Comparison of ENCODE assay signal across 9 cellular contexts in the genomic region with DNA sequence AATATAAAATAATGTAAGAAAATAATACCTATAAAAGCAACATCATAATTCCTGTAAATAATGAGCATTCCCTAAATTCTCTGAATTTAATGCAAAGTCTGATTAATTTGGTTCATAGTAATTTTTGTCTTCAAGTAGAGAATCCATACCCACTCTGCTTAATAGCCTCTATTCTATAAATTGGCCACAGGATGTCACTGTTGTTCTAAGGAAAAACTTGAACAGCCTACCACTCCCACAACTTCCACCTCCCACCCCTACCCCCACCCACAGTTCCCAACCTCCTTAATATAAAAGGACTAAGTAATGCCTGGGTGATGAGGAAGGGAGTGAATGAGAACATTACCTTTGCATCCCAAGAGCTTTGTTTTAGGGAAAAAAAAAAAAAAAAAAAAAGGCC. TPM values are rescaled to one million over a fixed set of nuclear protein-coding genes. Genes with fewer than 3 reads are reported as not detected.
DNase-seq lines count a peak whose midpoint lies in the region; ATAC-seq and TF ChIP-seq lines count a peak whose summit lies in the region.
"Had no signal": no experiment of that assay in that cellular context is flagged by ENCODE, and none has a peak within 500 bp of the region (broad histone marks: within the 10 kb centered on the region; RNA-seq: fewer than 3 reads in every experiment).

No MANE protein-coding gene starts in this region.

- no peaks in the 10 kb centered on the region for H3K27me3 ChIP-seq in H9 (ENCODE audit: insufficient read depth, low read length)

- no peak overlapping the region for H2BK5ac ChIP-seq in H9 (ENCODE audit: insufficient read length, low read length)

- no peak overlapping the region for H2BK20ac ChIP-seq in H9 (ENCODE audit: low read depth, low read length, poor library complexity, severe bottlenecking)

- no peak overlapping the region for H3K56ac ChIP-seq in H9 (ENCODE audit: insufficient read length, low read depth, low read length)

- DNase-seq in AG09309 (ENCODE audit: low read depth) (peak; percentile 7), H9 (no peak), NCI-H82 treated with DMSO at 0.1 percent for 48 hours (lab: John Stamatoyannopoulos, UW; ENCODE audit: unreplicated experiment) (peak; percentile 34), progenitor cell of endocrine pancreas (ENCODE audit: low spot score, unreplicated experiment) (no peak), coronary artery (ENCODE audit: low spot score) (no peak)
- no peak for DNase-seq in stimulated activated CD4-positive, alpha-beta T cell treated with anti-CD3 and anti-CD28 coated beads, Interleukin-1b, Interleukin-23, amount 100 ng/mL, for 48 hours

- H3K9me3 ChIP-seq in H9 (ENCODE audit: control insufficient read depth, low read depth, low read length) = no peaks in the 10 kb centered on the region

- H3K9me3 Mint-ChIP-seq in H9 (peaks cover 13 to 20% of the 10 kb centered on the region in 2 experiments), progenitor cell of endocrine pancreas (ENCODE audit: low read depth) (peaks cover 7% of the 10 kb centered on the region)
- no peaks in the 10 kb centered on the region for H3K9me3 Mint-ChIP-seq in activated T-helper 17 cell treated with anti-CD3 and anti-CD28 coated beads, Interleukin-2, amount 50 U/mL, for 72 hours

- no peak overlapping the region for H2AFZ ChIP-seq in H9 (ENCODE audit: low read length)

- no peak overlapping the region for H4K8ac ChIP-seq in H9 (replicated peaks; ENCODE audit: insufficient read length, low read depth, low read length)

- H3K4me3 Mint-ChIP-seq in H9 (no peak overlapping the region), progenitor cell of endocrine pancreas (ENCODE audit: low read depth) (no peak overlapping the region)
- H3K4me3 Mint-ChIP-seq in activated T-helper 17 cell treated with anti-CD3 and anti-CD28 coated beads, Interleukin-2, amount 50 U/mL, for 72 hours = no peak overlapping the region

- no peaks in the 10 kb centered on the region for H4K20me1 ChIP-seq in H9 (ENCODE audit: control insufficient read depth, insufficient read depth, insufficient read length)

- H3K4ac ChIP-seq in H9 (ENCODE audit: low read depth, low read length) = no peak overlapping the region

- H3K4me3 ChIP-seq in AG09309 (ENCODE audit: control insufficient read depth, low read depth, low read length) (no peak overlapping the region), coronary artery (no peak overlapping the region)

- no peaks in the 10 kb centered on the region for H3K27me3 Mint-ChIP-seq in H9 (ENCODE audit: low read depth)
- no peaks in the 10 kb centered on the region for H3K27me3 Mint-ChIP-seq in progenitor cell of endocrine pancreas
- peaks cover 6% of the 10 kb centered on the region for H3K27me3 Mint-ChIP-seq in activated T-helper 17 cell treated with anti-CD3 and anti-CD28 coated beads, Interleukin-2, amount 50 U/mL, for 72 hours

- TF ChIP-seq CTCF in AG09309 (IDR thresholded peaks at IDR 0.05; ENCODE audit: control insufficient read depth, insufficient read depth, low read depth, low read length, missing control alignments) = peak; percentile 47
- peak; percentile 70 for TF ChIP-seq CTCF in H9 (conservative IDR thresholded peaks at IDR 0.05)
- peak; percentile 68 for TF ChIP-seq CTCF in progenitor cell of endocrine pancreas (IDR thresholded peaks at IDR 0.05; ENCODE audit: unreplicated experiment)
- TF ChIP-seq CTCF in coronary artery (IDR thresholded peaks at IDR 0.05) = no peak

- H3K4me2 ChIP-seq in H9 (ENCODE audit: insufficient read depth, insufficient read length, low read length) = no peak overlapping the region

- H2AK5ac ChIP-seq in H9 (ENCODE audit: insufficient read length, low read length) = no peak overlapping the region

- no peak overlapping the region for H2BK120ac ChIP-seq in H9 (ENCODE audit: low read depth, low read length, poor library complexity, severe bottlenecking)

- no peaks in the 10 kb centered on the region for H3K79me1 ChIP-seq in H9 (ENCODE audit: insufficient read depth, low read depth, low read length, poor library complexity, severe bottlenecking)

- H3T11ph ChIP-seq in H9 (ENCODE audit: low read length) = no peak overlapping the region

- no peak overlapping the region for H3K23ac ChIP-seq in H9 (ENCODE audit: insufficient read length, low read depth, low read length)

- H2BK12ac ChIP-seq in H9 (ENCODE audit: insufficient read length, low read depth, low read length) = no peak overlapping the region

- H4K91ac ChIP-seq in H9 (ENCODE audit: insufficient read length, low read depth, low read length) = no peak overlapping the region

- no peaks in the 10 kb centered on the region for H3K23me2 ChIP-seq in H9 (ENCODE audit: insufficient read length, low read depth, low read length, poor library complexity, severe bottlenecking)

- H3K18ac ChIP-seq in H9 (ENCODE audit: insufficient read length, low read depth, low read length) = no peak overlapping the region

- ATAC-seq in esophagus mucosa = peak; percentile 48
- no peak for ATAC-seq in activated T-helper 17 cell treated with anti-CD3 and anti-CD28 coated beads, Interleukin-2, amount 50 U/mL, for 72 hours (replicated peaks)

- H3K36me3 Mint-ChIP-seq in H9 (ENCODE audit: insufficient read depth in 1 of 3, low read depth in 3 of 3) = peaks cover 6 to 18% (median 6%) of the 10 kb centered on the region in 3 experiments; a peak in 6 of 7 replicates
- no peaks in the 10 kb centered on the region for H3K36me3 Mint-ChIP-seq in progenitor cell of endocrine pancreas (ENCODE audit: insufficient read depth)
- H3K36me3 Mint-ChIP-seq in activated T-helper 17 cell treated with anti-CD3 and anti-CD28 coated beads, Interleukin-2, amount 50 U/mL, for 72 hours (ENCODE audit: low read depth) = no peaks in the 10 kb centered on the region

- no peak overlapping the region for H3K27ac ChIP-seq in H9 (ENCODE audit: insufficient read length, low read depth, low read length)
- H3K27ac ChIP-seq in coronary artery = no peak overlapping the region
- H3K27ac ChIP-seq: epithelial cell of prostate had no signal

- H3K79me2 ChIP-seq in H9 (ENCODE audit: insufficient read depth, low read length) = no peaks in the 10 kb centered on the region

- H2BK15ac ChIP-seq in H9 (ENCODE audit: low read depth, low read length) = no peak overlapping the region

- no peak overlapping the region for H3K9ac ChIP-seq in H9 (ENCODE audit: extremely low read depth, insufficient read length, low read length)

- H3K4me1 ChIP-seq in H9 (ENCODE audit: insufficient read depth, low read length) = no peaks in the 10 kb centered on the region

- no peaks in the 10 kb centered on the region for H3K4me1 Mint-ChIP-seq in H9
- H3K4me1 Mint-ChIP-seq in progenitor cell of endocrine pancreas (ENCODE audit: low read depth) = no peaks in the 10 kb centered on the region
- H3K4me1 Mint-ChIP-seq in activated T-helper 17 cell treated with anti-CD3 and anti-CD28 coated beads, Interleukin-2, amount 50 U/mL, for 72 hours = no peaks in the 10 kb centered on the region

- H3K27ac Mint-ChIP-seq in H9 (no peak overlapping the region), progenitor cell of endocrine pancreas (no peak overlapping the region)
- H3K27ac Mint-ChIP-seq in activated T-helper 17 cell treated with anti-CD3 and anti-CD28 coated beads, Interleukin-2, amount 50 U/mL, for 72 hours = no peak overlapping the region

- H4K5ac ChIP-seq in H9 (ENCODE audit: insufficient read length, low read depth, low read length) = no peak overlapping the region

- no peak overlapping the region for H3K14ac ChIP-seq in H9 (ENCODE audit: insufficient read depth, low read length)

RNA-seq across cellular contexts. Expression of a gene that starts 27.2 kb away (rescaled TPM):
- total RNA-seq in H9 (2021) = 0.55 and 0.83 TPM in 2 replicates
- 3.5 TPM for total RNA-seq in esophagus mucosa
- 8.2 and 8.3 TPM in 2 replicates for total RNA-seq in progenitor cell of endocrine pancreas
- 1 to 10 TPM; 1.8 to 4.0 TPM for total RNA-seq in activated T-helper 17 cell treated with anti-CD3 and anti-CD28 coated beads, Interleukin-2, amount 50 U/mL, for 72 hours

RNA-seq across cellular contexts. Expression of a gene that starts 57.4 kb away (rescaled TPM):
- total RNA-seq in H9 (2021) (not detected in 2 replicates), esophagus mucosa (0.40 TPM), progenitor cell of endocrine pancreas (0.36 and 0.42 TPM in 2 replicates)
- not detected for total RNA-seq in activated T-helper 17 cell treated with anti-CD3 and anti-CD28 coated beads, Interleukin-2, amount 50 U/mL, for 72 hours

Comparison
In these comparisons a context has a peak if more than half of its experiments do, and no peak if none do; other contexts are left out.
1. DNase-seq: peak in AG09309 (single experiment) and NCI-H82 treated with DMSO at 0.1 percent for 48 hours (single experiment); none in H9 (single experiment), progenitor cell of endocrine pancreas (single experiment), stimulated activated CD4-positive, alpha-beta T cell treated with anti-CD3 and anti-CD28 coated beads, Interleukin-1b, Interleukin-23, amount 100 ng/mL, for 48 hours (single experiment) and coronary artery (single experiment).